Comparison of ENCODE assay signal across 29 cellular contexts in the genomic region with DNA sequence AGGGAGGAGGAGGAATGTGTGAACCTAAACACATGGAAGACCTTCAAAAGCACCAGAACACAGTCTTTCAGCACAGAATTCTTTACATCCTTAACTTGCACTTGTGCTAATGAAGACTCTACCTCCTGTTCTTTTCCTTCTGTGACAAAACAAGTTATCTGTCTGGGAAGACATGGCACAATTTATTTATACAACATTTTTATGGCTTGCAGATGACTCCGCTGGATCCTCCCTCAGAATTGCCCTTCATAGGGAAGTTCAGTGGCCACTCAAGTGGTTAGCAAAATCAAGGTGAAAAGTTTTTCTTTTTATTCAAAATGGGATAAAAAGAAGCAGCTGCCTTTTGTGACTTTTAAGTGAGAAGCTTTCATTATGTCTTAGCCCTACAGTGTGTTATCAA.
"Had no signal": no experiment of that assay in that cellular context is flagged by ENCODE, and none has a peak within 500 bp of the region (broad histone marks: within the 10 kb centered on the region; RNA-seq: fewer than 3 reads in every experiment).

No MANE protein-coding gene starts in this region.

- H3K4me1 ChIP-seq: sigmoid colon, upper lobe of right lung, uterus had no signal

- DNase-seq: naive thymus-derived CD8-positive, alpha-beta T cell; nephron progenitor cell; nucleus accumbens; pancreas; posterior cingulate gyrus; psoas muscle; right cardiac atrium; right lobe of liver; sigmoid colon; small intestine; stimulated activated CD4-positive, alpha-beta T cell treated with anti-CD3 and anti-CD28 coated beads, Interleukin-15, amount 100 ng/mL, for 24 hours; stimulated activated CD4-positive, alpha-beta T cell treated with anti-CD3 and anti-CD28 coated beads, Interleukin-2, amount 100 ng/mL, for 24 hours; stimulated activated CD4-positive, alpha-beta T cell treated with anti-CD3 and anti-CD28 coated beads, Interleukin-2, amount 100 ng/mL, for 48 hours; stimulated activated CD4-positive, alpha-beta T cell treated with anti-CD3 and anti-CD28 coated beads, Interleukin-4, amount 100 ng/mL, for 24 hours; stimulated activated naive B cell treated with anti-CD40 and anti-IgM and Interleukin-4, amounts not matched to agents 10 μg/mL and 1 μg/mL and 100 μg/mL, for 72 hours; stimulated activated naive CD4-positive, alpha-beta T cell treated with Interleukin-2 at 50 U/mL for 16 hours; stomach; thyroid gland; upper lobe of right lung; uterus had no signal

- H3K27ac ChIP-seq: neutrophil, pancreas, psoas muscle, right lobe of liver, sigmoid colon, stomach, thoracic aorta, thyroid gland, tibial nerve, upper lobe of right lung, uterus had no signal

- H3K27me3 Mint-ChIP-seq: naive thymus-derived CD8-positive, alpha-beta T cell; natural killer cell treated with Interleukin-12 subunit alpha and Interleukin-12 subunit beta and Interleukin-15 and Interleukin-18, amount 100 ng/mL, for 72 hours; progenitor cell of endocrine pancreas; stimulated activated naive B cell treated with anti-CD40 and anti-IgM and Interleukin-4, amounts not matched to agents 10 μg/mL and 1 μg/mL and 100 μg/mL, for 72 hours; stimulated activated naive CD8-positive, alpha-beta T cell treated with anti-CD3 and anti-CD28 coated beads, Interleukin-15, Interleukin-2, amounts not matched to agents 100 ng/mL and 50 ng/mL, for 24 hours; type B pancreatic cell had no signal

- H3K9me3 ChIP-seq: neutrophil, pancreas, psoas muscle, right lobe of liver, sigmoid colon, stomach, thoracic aorta, thyroid gland, tibial nerve, upper lobe of right lung, uterus had no signal

- H3K4me3 ChIP-seq: pancreas, psoas muscle, right lobe of liver, sigmoid colon, stomach, thoracic aorta, thyroid gland, tibial nerve, upper lobe of right lung, uterus had no signal

- H3K27me3 ChIP-seq: neutrophil, pancreas, right lobe of liver, sigmoid colon, stomach, thyroid gland, tibial nerve, upper lobe of right lung, uterus had no signal

- H3K9me3 Mint-ChIP-seq: naive thymus-derived CD8-positive, alpha-beta T cell; natural killer cell treated with Interleukin-12 subunit alpha and Interleukin-12 subunit beta and Interleukin-15 and Interleukin-18, amount 100 ng/mL, for 72 hours; nephron progenitor cell; neural crest cell; stimulated activated effector memory CD8-positive, alpha-beta T cell treated with anti-CD3 and anti-CD28 coated beads, Interleukin-12 subunit alpha, Interleukin-12 subunit beta, amount 100 ng/mL, for 72 hours; stimulated activated naive B cell treated with anti-CD40 and anti-IgM and Interleukin-4, amounts not matched to agents 10 μg/mL and 1 μg/mL and 100 μg/mL, for 72 hours; stimulated activated naive CD8-positive, alpha-beta T cell treated with anti-CD3 and anti-CD28 coated beads, Interleukin-15, Interleukin-2, amounts not matched to agents 100 ng/mL and 50 ng/mL, for 24 hours; type B pancreatic cell had no signal

- H3K36me3 ChIP-seq: sigmoid colon, thoracic aorta, thyroid gland, uterus had no signal

- H3K4me3 Mint-ChIP-seq: naive thymus-derived CD8-positive, alpha-beta T cell; natural killer cell treated with Interleukin-12 subunit alpha and Interleukin-12 subunit beta and Interleukin-15 and Interleukin-18, amount 100 ng/mL, for 72 hours; nephron progenitor cell; neural crest cell; stimulated activated effector memory CD8-positive, alpha-beta T cell treated with anti-CD3 and anti-CD28 coated beads, Interleukin-12 subunit alpha, Interleukin-12 subunit beta, amount 100 ng/mL, for 72 hours; stimulated activated naive B cell treated with anti-CD40 and anti-IgM and Interleukin-4, amounts not matched to agents 10 μg/mL and 1 μg/mL and 100 μg/mL, for 72 hours; stimulated activated naive CD8-positive, alpha-beta T cell treated with anti-CD3 and anti-CD28 coated beads, Interleukin-15, Interleukin-2, amounts not matched to agents 100 ng/mL and 50 ng/mL, for 24 hours; type B pancreatic cell had no signal

- ATAC-seq: naive thymus-derived CD8-positive, alpha-beta T cell; natural killer cell treated with Interleukin-12 subunit alpha and Interleukin-12 subunit beta and Interleukin-15 and Interleukin-18, amount 100 ng/mL, for 72 hours; pancreas; psoas muscle; right cardiac atrium; right lobe of liver; stimulated activated effector memory CD8-positive, alpha-beta T cell treated with anti-CD3 and anti-CD28 coated beads, Interleukin-12 subunit alpha, Interleukin-12 subunit beta, amount 100 ng/mL, for 72 hours; stimulated activated naive B cell treated with anti-CD40 and anti-IgM and Interleukin-4, amounts not matched to agents 10 μg/mL and 1 μg/mL and 100 μg/mL, for 72 hours; upper lobe of right lung had no signal

- H3K27ac Mint-ChIP-seq: nephron progenitor cell; progenitor cell of endocrine pancreas; stimulated activated effector memory CD8-positive, alpha-beta T cell treated with anti-CD3 and anti-CD28 coated beads, Interleukin-12 subunit alpha, Interleukin-12 subunit beta, amount 100 ng/mL, for 72 hours; stimulated activated naive B cell treated with anti-CD40 and anti-IgM and Interleukin-4, amounts not matched to agents 10 μg/mL and 1 μg/mL and 100 μg/mL, for 72 hours; stimulated activated naive CD8-positive, alpha-beta T cell treated with anti-CD3 and anti-CD28 coated beads, Interleukin-15, Interleukin-2, amounts not matched to agents 100 ng/mL and 50 ng/mL, for 24 hours; type B pancreatic cell had no signal
